ENCODE assay signal across 20 cellular contexts in the genomic region with DNA sequence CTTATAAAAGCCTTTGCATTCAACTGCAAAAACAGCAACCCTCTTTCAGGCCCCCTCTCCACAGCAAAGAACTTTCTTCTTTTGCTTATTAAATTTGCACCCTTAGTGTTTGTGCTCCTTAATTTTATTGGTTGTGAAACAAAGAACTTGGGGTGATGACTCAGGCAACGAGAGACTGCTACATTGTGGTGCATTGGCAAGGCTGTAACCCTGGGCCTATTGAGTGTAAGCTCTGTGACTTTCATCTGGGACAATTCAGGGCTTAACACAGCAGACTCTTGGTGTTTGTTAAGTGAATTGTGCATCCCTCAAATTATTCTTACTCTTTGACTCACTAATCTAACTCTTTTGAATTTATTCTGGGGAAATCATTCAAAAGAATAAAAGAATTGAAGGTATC.
A peak's percentile ranks its signal among the peaks of the same experiment; 100 is the strongest.
DNase-seq lines count a peak whose midpoint lies in the region; ATAC-seq and TF ChIP-seq lines count a peak whose summit lies in the region.
"Had no signal": no experiment of that assay in that cellular context is flagged by ENCODE, and none has a peak within 500 bp of the region (broad histone marks: within the 10 kb centered on the region; RNA-seq: fewer than 3 reads in every experiment).

No MANE protein-coding gene starts in this region.

- H3K14ac ChIP-seq in neuronal stem cell (ENCODE audit: low read length) = no peak overlapping the region

- no peak overlapping the region for H3K18ac ChIP-seq in neuronal stem cell (ENCODE audit: low read length)

- H3K23ac ChIP-seq in neuronal stem cell (ENCODE audit: low read depth, low read length, poor library complexity) = no peak overlapping the region

- no peaks in the 10 kb centered on the region for H3K36me3 Mint-ChIP-seq in brain
- peaks cover 0 to 5% (median 0%) of the 10 kb centered on the region in 3 donors for H3K36me3 Mint-ChIP-seq in CD8-positive, alpha-beta memory T cell

- H3K4me1 Mint-ChIP-seq in brain = peaks cover 39% of the 10 kb centered on the region
- H3K4me1 Mint-ChIP-seq in CD8-positive, alpha-beta memory T cell = peaks cover 0 to 10% (median 4%) of the 10 kb centered on the region in 3 donors

- H2AFZ ChIP-seq in neuronal stem cell (ENCODE audit: low read length) = peak overlapping the region; percentile 1

- H3K27me3 ChIP-seq in HAP-1 (ENCODE audit: low read depth) = no peaks in the 10 kb centered on the region
- no peaks in the 10 kb centered on the region for H3K27me3 ChIP-seq in esophagus squamous epithelium
- H3K27me3 ChIP-seq in neuronal stem cell (ENCODE audit: control insufficient read depth in 3 of 3, insufficient read depth in 3 of 3, low read depth in 1 of 3, low read length in 3 of 3) = no peaks in the 10 kb centered on the region
- H3K27me3 ChIP-seq in CD8-positive, alpha-beta memory T cell (ENCODE audit: insufficient read depth, low read length, poor library complexity, severe bottlenecking) = no peaks in the 10 kb centered on the region

- 44 to 60% methylated on average over 1 of the region's 1 CpG for WGBS in esophagus squamous epithelium, 2 donors
- no CpG with 5 or more reads among the region's 1 CpG for WGBS in neuronal stem cell (ENCODE audit: extremely low coverage in 2 of 2, insufficient read length in 2 of 2, insufficient replicate concordance in 1 of 2), 2 donors

- H3K4me3 ChIP-seq in HAP-1 (no peak overlapping the region), esophagus squamous epithelium (no peak overlapping the region), neuronal stem cell (ENCODE audit: low read length in 2 of 2) (no peak overlapping the region)
- no peak overlapping the region for H3K4me3 ChIP-seq in CD8-positive, alpha-beta memory T cell (ENCODE audit: low read length)
- H3K4me3 ChIP-seq: GM12878 had no signal

- H3K4me1 ChIP-seq in HAP-1 = no peaks in the 10 kb centered on the region
- peaks cover 0 to 42% (median 10%) of the 10 kb centered on the region in 3 donors for H3K4me1 ChIP-seq in esophagus squamous epithelium
- H3K4me1 ChIP-seq in neuronal stem cell (ENCODE audit: control insufficient read depth in 2 of 2, insufficient read depth in 1 of 2, low read depth in 1 of 2, low read length in 2 of 2) = peaks cover 0 to 5% of the 10 kb centered on the region in 2 donors
- no peaks in the 10 kb centered on the region for H3K4me1 ChIP-seq in CD8-positive, alpha-beta memory T cell (ENCODE audit: insufficient read depth, low read length)

- no peak overlapping the region for H2BK120ac ChIP-seq in neuronal stem cell (ENCODE audit: low read depth, low read length)

- H4K8ac ChIP-seq in neuronal stem cell (ENCODE audit: low read depth, low read length) = no peak overlapping the region

- no peak overlapping the region for H2BK12ac ChIP-seq in neuronal stem cell (ENCODE audit: low read length)

- CTCF ChIA-PET in CD8-positive, alpha-beta memory T cell (lab: Charles Lee) = no interaction called here

- H3K4ac ChIP-seq in neuronal stem cell (ENCODE audit: low read length) = no peak overlapping the region

- H3K9me3 ChIP-seq in HAP-1 (no peaks in the 10 kb centered on the region), esophagus squamous epithelium (peaks cover 0 to 14% (median 8%) of the 10 kb centered on the region in 3 donors), neuronal stem cell (replicated peaks in 1 of 2; ENCODE audit: control insufficient read depth in 2 of 2, insufficient read depth in 1 of 2, low read depth in 1 of 2, low read length in 2 of 2) (peaks cover 2 to 7% of the 10 kb centered on the region in 2 donors)
- H3K9me3 ChIP-seq in CD8-positive, alpha-beta memory T cell (ENCODE audit: low read length) = no peaks in the 10 kb centered on the region

- no peak for TF ChIP-seq CTCF in brain (conservative IDR thresholded peaks at IDR 0.05)
- TF ChIP-seq CTCF in esophagus squamous epithelium (IDR thresholded peaks at IDR 0.05) = no peak

- POLR2A ChIA-PET in CD8-positive, alpha-beta memory T cell (lab: Charles Lee) = no interaction called here

- H2BK5ac ChIP-seq in neuronal stem cell (ENCODE audit: low read length) = no peak overlapping the region

- no peak overlapping the region for H4K91ac ChIP-seq in neuronal stem cell (ENCODE audit: low read depth, low read length, poor library complexity)

- H2AK5ac ChIP-seq in neuronal stem cell (ENCODE audit: low read depth, low read length) = no peak overlapping the region

- H3K79me1 ChIP-seq in neuronal stem cell (ENCODE audit: low read depth, low read length) = no peaks in the 10 kb centered on the region

- H3K4me3 Mint-ChIP-seq in brain = peak overlapping the region in 2 of 5 experiments; percentile 7 to 65
- H3K4me3 Mint-ChIP-seq in CD8-positive, alpha-beta memory T cell = no peak overlapping the region
- H3K4me3 Mint-ChIP-seq: H9 had no signal

- no peaks in the 10 kb centered on the region for H3K36me3 ChIP-seq in HAP-1 (replicated peaks)
- no peaks in the 10 kb centered on the region for H3K36me3 ChIP-seq in esophagus squamous epithelium
- no peaks in the 10 kb centered on the region for H3K36me3 ChIP-seq in neuronal stem cell (replicated peaks in 1 of 2; ENCODE audit: control insufficient read depth in 2 of 2, insufficient read depth in 2 of 2, low read length in 2 of 2)
- no peaks in the 10 kb centered on the region for H3K36me3 ChIP-seq in CD8-positive, alpha-beta memory T cell (ENCODE audit: insufficient read depth, low read length)

- ATAC-seq in GM19452 (IDR thresholded peaks at IDR 0.05; ENCODE audit: unreplicated experiment) = no peak
- ATAC-seq: GM12878 had no signal

- no peak for TF ChIP-seq POLR2A in esophagus squamous epithelium (IDR thresholded peaks at IDR 0.05)

- no peak overlapping the region for H3K4me2 ChIP-seq in neuronal stem cell (ENCODE audit: insufficient read depth, low read length, poor library complexity, severe bottlenecking)

- H3K27ac Mint-ChIP-seq in brain = peak overlapping the region in 4 of 5 experiments; percentile 11 to 89 (median 58)
- no peak overlapping the region for H3K27ac Mint-ChIP-seq in CD8-positive, alpha-beta memory T cell

- in situ Hi-C loops in HAP-1 (cut with MboI; ENCODE audit: low sequenced_read_pairs) = no loop called here

- H2BK15ac ChIP-seq in neuronal stem cell (ENCODE audit: low read length) = no peak overlapping the region

- peaks cover 7 to 18% (median 15%) of the 10 kb centered on the region in 5 experiments for H3K9me3 Mint-ChIP-seq in brain
- peaks cover 10 to 21% (median 14%) of the 10 kb centered on the region in 5 donors for H3K9me3 Mint-ChIP-seq in CD8-positive, alpha-beta memory T cell

- DNase-seq in HAP-1 (ENCODE audit: low spot score in 2 of 2) (peak; percentile 13 to 15), esophagus squamous epithelium (lab: John Stamatoyannopoulos, UW) (no peak), neuronal stem cell (ENCODE audit: low spot score) (no peak), NCI-H748 (lab: John Stamatoyannopoulos, UW; ENCODE audit: unreplicated experiment) (no peak)
- no peak for DNase-seq in CD8-positive, alpha-beta memory T cell
- no peak for DNase-seq in effector CD8-positive, alpha-beta T cell (lab: John Stamatoyannopoulos, UW)
- DNase-seq: DMS 273 treated with DMSO at 0.1 percent for 48 hours, GDM1, IMR-90, Karpas-422, NCI-H1417, NCI-H187 treated with DMSO at 0.1 percent for 48 hours, NCI-H345, OCI-M1, RPMI8226, SIG-M5 had no signal

- H3K9ac ChIP-seq in neuronal stem cell (ENCODE audit: low read depth, low read length, poor library complexity) = no peak overlapping the region

- H3K27me3 Mint-ChIP-seq in brain = no peaks in the 10 kb centered on the region
- peaks cover 13 to 22% of the 10 kb centered on the region in 2 donors for H3K27me3 Mint-ChIP-seq in CD8-positive, alpha-beta memory T cell

- H3K27ac ChIP-seq in esophagus squamous epithelium (peak overlapping the region in 3 of 4 donors; percentile 17 to 59 (median 57)), neuronal stem cell (replicated peaks; ENCODE audit: low read length) (peak overlapping the region; percentile 8)
- H3K27ac ChIP-seq in CD8-positive, alpha-beta memory T cell (ENCODE audit: low read depth, low read length) = no peak overlapping the region

- intact Hi-C loops in esophagus squamous epithelium (cut with DNase I) = no loop called here

Comparison
In these comparisons a context has a peak if more than half of its experiments do, and no peak if none do; other contexts are left out.
1. DNase-seq: peak in HAP-1 (2 of 2); none in esophagus squamous epithelium (single experiment), neuronal stem cell (single experiment), NCI-H748 (single experiment), CD8-positive, alpha-beta memory T cell (0 of 5) and effector CD8-positive, alpha-beta T cell (single experiment).
2. H3K27ac Mint-ChIP-seq: peak in brain (4 of 5); none in CD8-positive, alpha-beta memory T cell (0 of 8).